Comparison of ENCODE assay signal across 8 cellular contexts in the genomic region with DNA sequence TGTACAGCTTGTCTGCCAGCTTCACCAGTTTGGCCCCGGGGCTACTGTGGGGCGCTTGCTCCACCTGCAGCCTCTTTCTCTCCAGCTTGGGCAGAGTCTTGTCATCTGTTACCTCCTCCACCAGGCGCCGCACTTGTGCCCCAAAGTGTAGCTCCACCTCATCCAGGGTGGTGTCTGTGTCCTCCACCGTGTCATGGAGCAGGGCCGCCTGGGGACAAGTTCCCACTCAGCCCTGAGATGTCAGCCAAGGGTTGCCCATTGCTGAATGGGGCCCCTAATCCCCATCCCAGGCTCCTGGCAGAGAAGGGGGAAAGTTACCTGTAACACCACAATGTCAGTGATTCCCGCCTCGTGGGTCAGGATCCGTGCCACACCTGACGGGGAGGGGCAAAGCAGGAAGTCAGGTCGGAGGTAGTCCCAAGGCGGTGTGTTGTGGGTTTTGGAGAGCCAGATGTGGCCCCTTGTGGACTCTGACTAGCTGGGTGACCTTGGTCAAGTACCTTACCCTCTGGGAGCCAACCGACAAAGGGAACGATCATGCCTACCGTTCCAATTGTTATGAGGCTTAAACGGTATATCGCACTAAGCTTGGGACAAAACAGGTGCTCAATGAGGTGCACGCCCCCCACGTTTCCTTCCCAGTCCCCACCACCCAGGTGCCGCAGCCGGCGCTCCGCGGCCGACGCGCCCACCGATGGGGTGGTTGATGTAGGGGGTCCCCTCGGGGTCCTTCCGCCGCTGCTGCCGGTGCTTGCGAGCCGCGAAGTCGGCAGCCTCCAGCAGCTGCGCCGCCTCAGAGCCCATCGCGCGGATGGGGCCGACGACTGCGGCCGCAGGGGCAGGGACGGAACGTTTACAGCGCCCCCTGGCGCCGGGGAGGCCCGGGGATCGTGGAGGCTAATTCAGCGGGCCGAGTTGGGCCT. TPM values are rescaled to one million over a fixed set of nuclear protein-coding genes. Genes with fewer than 3 reads are reported as not detected.
DNase-seq lines count a peak whose midpoint lies in the region; ATAC-seq and TF ChIP-seq lines count a peak whose summit lies in the region.

A gene with protein sequence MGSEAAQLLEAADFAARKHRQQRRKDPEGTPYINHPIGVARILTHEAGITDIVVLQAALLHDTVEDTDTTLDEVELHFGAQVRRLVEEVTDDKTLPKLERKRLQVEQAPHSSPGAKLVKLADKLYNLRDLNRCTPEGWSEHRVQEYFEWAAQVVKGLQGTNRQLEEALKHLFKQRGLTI (minus strand): TSS at position 813 of the 923 bp plus-strand sequence. CDS start 9 bp downstream, at position 804.

- H3K4me1 Mint-ChIP-seq in activated T-helper 17 cell treated with anti-CD3 and anti-CD28 coated beads, Interleukin-2, amount 50 U/mL, for 72 hours, result peaks cover 31% of the 10 kb centered on the region
- H3K4me1 Mint-ChIP-seq in nephron, result peaks cover 33% of the 10 kb centered on the region
- peaks cover 56% of the 10 kb centered on the region for H3K4me1 Mint-ChIP-seq in stimulated activated naive CD8-positive, alpha-beta T cell treated with anti-CD3 and anti-CD28 coated beads, Interleukin-15, Interleukin-2, amounts not matched to agents 100 ng/mL and 50 ng/mL, for 24 hours (ENCODE audit: low read depth)

- H3K36me3 ChIP-seq in GM23248 (ENCODE audit: low read depth), result no peaks in the 10 kb centered on the region

- H3K4me3 ChIP-seq in GM23248 (peak within 1 kb of the TSS; percentile 95), fibroblast of pulmonary artery (replicated peaks; ENCODE audit: low read depth, low read length) (peak within 1 kb of the TSS; percentile 64)

- no peaks in the 10 kb centered on the region for H3K27me3 ChIP-seq in GM23248 (replicated peaks; ENCODE audit: insufficient read depth)

- H3K27ac ChIP-seq in GM23248 (no peak within 1 kb of the TSS), RWPE1 (peak within 1 kb of the TSS; percentile 90)

- peak within 1 kb of the TSS; percentile 97 for H2AFZ ChIP-seq in GM23248

- peak within 1 kb of the TSS; percentile 98 for H3K27ac Mint-ChIP-seq in activated T-helper 17 cell treated with anti-CD3 and anti-CD28 coated beads, Interleukin-2, amount 50 U/mL, for 72 hours
- H3K27ac Mint-ChIP-seq in nephron, result peak within 1 kb of the TSS; percentile 48 to 92 (median 73)
- peak within 1 kb of the TSS; percentile 99 for H3K27ac Mint-ChIP-seq in stimulated activated naive CD8-positive, alpha-beta T cell treated with anti-CD3 and anti-CD28 coated beads, Interleukin-15, Interleukin-2, amounts not matched to agents 100 ng/mL and 50 ng/mL, for 24 hours

- no peaks in the 10 kb centered on the region for H4K20me1 ChIP-seq in GM23248 (ENCODE audit: insufficient read depth)

- H3F3A ChIP-seq in GM23248 (ENCODE audit: insufficient read depth), result peaks cover 13% of the 10 kb centered on the region; the same call in 1 of the 2 replicates

- DNase-seq in Daoy (ENCODE audit: low read depth) (peak; percentile 83), GM23248 (peak; percentile 93), Kasumi-1 (lab: John Stamatoyannopoulos, UW) (peak; percentile 88 to 91), RWPE1 (ENCODE audit: low spot score) (peak; percentile 95), fibroblast of pulmonary artery (ENCODE audit: low read depth) (peak; percentile 83)

- TF ChIP-seq CTCF in RWPE1 (conservative IDR thresholded peaks at IDR 0.05; ENCODE audit: low read depth) (peak; percentile 97), fibroblast of pulmonary artery (IDR thresholded peaks at IDR 0.05; ENCODE audit: low read length, missing control alignments) (peak; percentile 75), nephron (IDR thresholded peaks at IDR 0.05; ENCODE audit: unreplicated experiment in 3 of 3) (peak; percentile 93 to 96 (median 95))

- H3K4me2 ChIP-seq in GM23248 (ENCODE audit: unreplicated experiment), result peak within 1 kb of the TSS; percentile 96

- H3K27me3 Mint-ChIP-seq in activated T-helper 17 cell treated with anti-CD3 and anti-CD28 coated beads, Interleukin-2, amount 50 U/mL, for 72 hours, result no peaks in the 10 kb centered on the region
- H3K27me3 Mint-ChIP-seq in nephron (ENCODE audit: low read depth), result no peaks in the 10 kb centered on the region
- no peaks in the 10 kb centered on the region for H3K27me3 Mint-ChIP-seq in stimulated activated naive CD8-positive, alpha-beta T cell treated with anti-CD3 and anti-CD28 coated beads, Interleukin-15, Interleukin-2, amounts not matched to agents 100 ng/mL and 50 ng/mL, for 24 hours

- ATAC-seq in activated T-helper 17 cell treated with anti-CD3 and anti-CD28 coated beads, Interleukin-2, amount 50 U/mL, for 72 hours (replicated peaks), result peak; percentile 65

- peaks cover 33% of the 10 kb centered on the region for H3K36me3 Mint-ChIP-seq in activated T-helper 17 cell treated with anti-CD3 and anti-CD28 coated beads, Interleukin-2, amount 50 U/mL, for 72 hours (ENCODE audit: low read depth)
- H3K36me3 Mint-ChIP-seq in nephron (ENCODE audit: low read depth), result peaks cover 4% of the 10 kb centered on the region
- H3K36me3 Mint-ChIP-seq in stimulated activated naive CD8-positive, alpha-beta T cell treated with anti-CD3 and anti-CD28 coated beads, Interleukin-15, Interleukin-2, amounts not matched to agents 100 ng/mL and 50 ng/mL, for 24 hours (ENCODE audit: low read depth), result peaks cover 13% of the 10 kb centered on the region

- in situ Hi-C loops in GM23248 (cut with MboI), result no loop called here

- WGBS in GM23248 (ENCODE audit: low coverage in 1 of 2, low lambda C conversion rate in 2 of 2, missing lambda C conversion rate in 2 of 2), 2 experiments, result 5% methylated on average over 36 to 54 of the region's 54 CpGs

- H3K4me1 ChIP-seq in GM23248 (ENCODE audit: insufficient read depth), result peaks cover 20% of the 10 kb centered on the region

- no peaks in the 10 kb centered on the region for H3K9me2 ChIP-seq in GM23248 (ENCODE audit: insufficient read depth)

- CTCF ChIA-PET in RWPE1 (lab: Yijun Ruan, JAX), result interaction anchor here (0.5 to 2.1 kb wide), 29 partner anchors 8 to 1517 kb away, joined by 3 to 12 read pairs (median 3); partner anchors contain the start of gene MAN2A2

- H3K9ac ChIP-seq in GM23248, result peak within 1 kb of the TSS; percentile 82

- peak within 1 kb of the TSS; percentile 83 for H3K4me3 Mint-ChIP-seq in activated T-helper 17 cell treated with anti-CD3 and anti-CD28 coated beads, Interleukin-2, amount 50 U/mL, for 72 hours
- peak within 1 kb of the TSS; percentile 79 to 93 (median 89) for H3K4me3 Mint-ChIP-seq in nephron
- peak within 1 kb of the TSS; percentile 99 for H3K4me3 Mint-ChIP-seq in stimulated activated naive CD8-positive, alpha-beta T cell treated with anti-CD3 and anti-CD28 coated beads, Interleukin-15, Interleukin-2, amounts not matched to agents 100 ng/mL and 50 ng/mL, for 24 hours

- no peaks in the 10 kb centered on the region for H3K9me3 Mint-ChIP-seq in activated T-helper 17 cell treated with anti-CD3 and anti-CD28 coated beads, Interleukin-2, amount 50 U/mL, for 72 hours
- no peaks in the 10 kb centered on the region for H3K9me3 Mint-ChIP-seq in nephron
- H3K9me3 Mint-ChIP-seq in stimulated activated naive CD8-positive, alpha-beta T cell treated with anti-CD3 and anti-CD28 coated beads, Interleukin-15, Interleukin-2, amounts not matched to agents 100 ng/mL and 50 ng/mL, for 24 hours, result no peaks in the 10 kb centered on the region

- POLR2A ChIA-PET in RWPE1 (lab: Yijun Ruan, JAX; ENCODE audit: low non-redundant PET), result interaction anchor here (0.6 to 0.7 kb wide), 2 partner anchors 22 to 846 kb away, joined by 3 read pairs; partner anchors contain the start of gene RCCD1

- H3K79me2 ChIP-seq in GM23248 (ENCODE audit: insufficient read depth), result peaks cover 16% of the 10 kb centered on the region

- H3K9me3 ChIP-seq in GM23248 (ENCODE audit: low read depth), result no peaks in the 10 kb centered on the region

RNA-seq across cellular contexts. Expression of the gene that starts here (rescaled TPM):
- 10.2 and 17.6 TPM in 2 replicates for total RNA-seq in Daoy (2014; rRNA removed; shearing (Covaris generic))
- total RNA-seq in GM23248 (2014; rRNA removed; shearing (Covaris generic)), result 9.7 and 17.3 TPM in 2 replicates
- 11.1 and 13.5 TPM in 2 replicates for polyA plus RNA-seq in GM23248 (2016; fragmentation: Nextera tagmentation; extraction: Ambion mirVana)
- total RNA-seq in activated T-helper 17 cell treated with anti-CD3 and anti-CD28 coated beads, Interleukin-2, amount 50 U/mL, for 72 hours, result 10 to 100 TPM; 15.9 to 19.0 TPM
